Comparison of ENCODE assay signal across 8 cellular contexts in the genomic region with DNA sequence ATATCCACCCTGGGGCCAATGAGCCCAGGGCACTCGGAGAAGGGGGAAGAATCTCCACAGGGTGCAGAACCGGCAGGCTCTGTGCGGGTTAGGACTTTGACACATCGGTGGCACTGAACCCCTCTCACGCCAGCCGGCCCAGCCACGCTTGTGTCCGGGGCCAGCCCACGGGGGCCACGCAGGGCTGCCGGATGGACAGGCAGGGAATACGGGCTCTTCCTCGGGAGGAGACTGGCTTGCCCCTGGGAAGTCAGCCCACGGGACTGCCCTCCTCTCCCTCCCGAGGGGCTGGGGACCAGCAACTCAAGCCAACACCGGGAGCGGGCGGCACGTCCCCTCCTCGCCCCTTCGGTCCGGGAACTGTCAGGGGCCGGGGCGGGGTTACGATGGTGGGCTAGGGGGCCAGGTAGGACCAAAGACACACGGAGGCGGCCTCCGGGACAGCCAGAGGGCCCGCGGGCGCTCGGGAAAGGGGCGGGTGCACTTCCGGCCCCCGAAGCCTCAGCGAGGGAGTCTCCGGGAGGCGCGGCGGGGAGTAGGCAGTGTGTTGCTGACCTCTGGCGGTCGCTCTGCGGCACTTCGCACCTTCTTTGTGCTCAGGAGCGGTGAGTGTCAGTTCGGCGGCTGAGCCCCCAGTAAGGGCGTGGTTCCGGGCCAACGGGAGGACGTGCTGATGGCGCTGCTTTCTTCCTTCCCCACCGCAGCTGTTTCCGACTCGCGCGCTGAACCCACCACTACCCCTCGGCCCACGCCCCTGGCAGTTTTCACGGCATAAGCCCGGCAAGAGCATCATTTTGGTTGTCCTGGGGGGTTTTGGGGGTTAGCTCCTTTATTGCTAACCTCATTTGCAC. TPM values are rescaled to one million over a fixed set of nuclear protein-coding genes. Genes with fewer than 3 reads are reported as not detected.
A peak's percentile ranks its signal among the peaks of the same experiment; 100 is the strongest.
DNase-seq lines count a peak whose midpoint lies in the region; ATAC-seq and TF ChIP-seq lines count a peak whose summit lies in the region.

No MANE protein-coding gene starts in this region.

- DNase-seq in COLO668 (lab: John Stamatoyannopoulos, UW; ENCODE audit: unreplicated experiment) (peak; percentile 75), NOMO-1 (lab: John Stamatoyannopoulos, UW; ENCODE audit: unreplicated experiment in 2 of 2) (peak; percentile 89 to 90), epithelial cell of esophagus (ENCODE audit: low read depth) (peak; percentile 80)
- DNase-seq in activated CD8-positive, alpha-beta memory T cell treated with anti-CD3 and anti-CD28 coated beads, Interleukin-2, amount 50 U/mL, for 1 hour (ENCODE audit: extremely low read depth) = peak; percentile 79
- DNase-seq in stimulated activated CD8-positive, alpha-beta memory T cell treated with anti-CD3 and anti-CD28 coated beads, Interleukin-2, amount 100 ng/mL, for 1 hour (ENCODE audit: low read depth in 2 of 2) = peak; percentile 73 to 74

- TF ChIP-seq CTCF in epithelial cell of esophagus (IDR thresholded peaks at IDR 0.05; ENCODE audit: insufficient read depth, low read depth, low read length, missing control alignments) = peak; percentile 79

- H3K4me1 ChIP-seq in mononuclear cell (ENCODE audit: insufficient read depth, low read length) = peaks cover 11% of the 10 kb centered on the region

- no peaks in the 10 kb centered on the region for H3K9me3 ChIP-seq in mononuclear cell (ENCODE audit: low read depth, low read length)

- no peaks in the 10 kb centered on the region for H3K27me3 ChIP-seq in mononuclear cell (ENCODE audit: insufficient read depth, low read length)

- peak; percentile 97 for ATAC-seq in GM19455 (IDR thresholded peaks at IDR 0.05; ENCODE audit: unreplicated experiment)
- peak; percentile 82 for ATAC-seq in HG03575 (IDR thresholded peaks at IDR 0.05; ENCODE audit: extremely low read depth, insufficient number of reproducible peaks, low FRiP score, unreplicated experiment)

- H3K4me3 ChIP-seq in epithelial cell of esophagus (ENCODE audit: low read length) = peak overlapping the region; percentile 56
- H3K4me3 ChIP-seq in mononuclear cell (ENCODE audit: low read length) = peak overlapping the region; percentile 39

RNA-seq across cellular contexts. Expression of gene CYP8B1, which starts 5.1 kb away (rescaled TPM):
- under 0.01 TPM for total RNA-seq in mononuclear cell

RNA-seq across cellular contexts. Expression of gene ZNF662, which starts 25.1 kb away (rescaled TPM):
- total RNA-seq in mononuclear cell = 1.2 TPM

Comparison
In these comparisons a context has a peak if more than half of its experiments do, and no peak if none do; other contexts are left out.
1. Peak in every context shown above with its lines: DNase-seq, ATAC-seq and H3K4me3 ChIP-seq.